ENCODE assay signal across 15 cellular contexts in the genomic region with DNA sequence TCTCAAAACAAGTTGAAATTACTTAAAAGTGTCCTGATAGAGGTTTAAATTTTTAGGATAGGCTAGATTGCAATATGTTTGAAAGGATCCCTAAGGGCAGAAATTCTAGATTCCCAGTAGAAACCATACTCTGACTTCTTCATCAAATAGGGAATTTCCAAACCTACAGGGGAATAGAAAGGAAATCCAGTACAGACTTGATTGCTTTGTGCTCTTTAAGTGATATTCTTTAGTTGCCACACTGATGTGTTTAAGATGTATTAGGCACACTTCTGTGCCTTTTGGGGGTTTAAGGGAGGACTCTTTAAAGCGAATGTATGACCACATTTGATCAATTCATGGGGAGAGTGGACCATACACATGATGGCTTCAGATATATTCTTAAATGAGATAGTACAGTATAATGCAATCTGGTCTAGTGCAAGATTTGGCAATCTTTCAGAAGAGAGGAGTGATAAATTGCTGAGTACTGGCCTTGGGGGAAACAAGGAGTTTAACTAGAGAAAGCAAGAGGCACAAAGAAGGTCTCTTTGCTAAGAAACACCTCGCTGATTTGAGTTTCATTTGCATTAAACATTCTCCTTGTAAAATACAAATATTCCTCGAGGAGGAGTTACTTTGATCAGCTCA.
"Had no signal": no experiment of that assay in that cellular context is flagged by ENCODE, and none has a peak within 500 bp of the region (broad histone marks: within the 10 kb centered on the region; RNA-seq: fewer than 3 reads in every experiment).

No MANE protein-coding gene starts in this region.

- H3K27me3 ChIP-seq: hepatocyte, right atrium auricular region, tibial artery, uterus had no signal

- DNase-seq: activated CD4-positive, alpha-beta memory T cell treated with anti-CD3 and anti-CD28 coated beads, Interleukin-2, amount 10 ng/mL, durations not matched to agents 7 days and 5 days; activated CD4-positive, alpha-beta T cell treated with anti-CD3 and anti-CD28 coated beads for 36 hours; activated effector memory CD4-positive, alpha-beta T cell treated with Interleukin-2 at 50 U/mL for 16 hours; activated naive CD4-positive, alpha-beta T cell treated with anti-CD3 and anti-CD28 coated beads, Interleukin-2, amount 50 U/mL, for 16 hours; activated T-cell treated with anti-CD3 and anti-CD28 coated beads, Interleukin-2, amount 50 U/mL, for 24 hours; effector memory CD4-positive, alpha-beta T cell; kidney; left ventricle myocardium inferior; occipital lobe; stimulated activated CD4-positive, alpha-beta T cell treated with anti-CD3 and anti-CD28 coated beads, Interleukin-4, amount 100 ng/mL, for 1 hour; stimulated activated naive B cell treated with anti-CD40 and anti-IgM and Interleukin-4, amounts not matched to agents 10 μg/mL and 1 μg/mL and 100 μg/mL, for 72 hours; tibial artery; uterus had no signal

- H3K4me1 ChIP-seq: left ventricle myocardium inferior, right atrium auricular region, tibial artery, uterus had no signal

- H3K4me3 ChIP-seq: hepatocyte, left ventricle myocardium inferior, right atrium auricular region, tibial artery, uterus had no signal

- FAIRE-seq: kidney had no signal

- ATAC-seq: activated CD4-positive, alpha-beta T cell treated with anti-CD3 and anti-CD28 coated beads for 36 hours; stimulated activated naive B cell treated with anti-CD40 and anti-IgM and Interleukin-4, amounts not matched to agents 10 μg/mL and 1 μg/mL and 100 μg/mL, for 72 hours had no signal

- H3K9me3 ChIP-seq: right atrium auricular region, tibial artery, uterus had no signal

- H3K4me2 ChIP-seq: hepatocyte had no signal

- H3K27ac ChIP-seq: hepatocyte, left ventricle myocardium inferior, right atrium auricular region, tibial artery, uterus had no signal

- H3K36me3 ChIP-seq: left ventricle myocardium inferior, right atrium auricular region, tibial artery, uterus had no signal
